8 cellular contexts compared by ENCODE assay signal in the genomic region with DNA sequence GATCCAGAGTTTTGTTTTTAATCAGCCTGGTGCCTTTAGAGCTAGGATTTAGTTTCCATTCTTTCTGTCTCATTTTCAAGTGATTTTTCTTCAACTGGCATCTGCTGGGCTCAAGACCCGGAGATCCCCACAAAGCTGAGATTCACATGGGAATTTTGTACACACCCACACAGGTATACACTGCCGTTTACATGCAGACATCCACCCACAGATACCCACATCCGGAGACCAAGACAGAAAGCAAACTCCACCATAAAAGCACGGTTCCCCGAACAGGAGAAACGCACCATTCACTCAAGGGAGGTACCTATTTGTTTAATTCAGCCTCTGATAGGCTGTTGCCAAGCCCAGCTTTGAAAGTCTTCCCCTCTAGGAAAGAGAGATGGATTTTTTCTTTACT.
DNase-seq lines count a peak whose midpoint lies in the region; ATAC-seq and TF ChIP-seq lines count a peak whose summit lies in the region.
"Not testable (repeated sequence)": the region's sequence is repeated elsewhere in the genome, so short reads cannot be mapped to it uniquely, and the experiment has no call there.

No MANE protein-coding gene starts in this region.

- H3K36me3 ChIP-seq in CD8-positive, alpha-beta T cell (ENCODE audit: insufficient read depth, low read length), result not testable (repeated sequence)

- peaks cover 14% of the 10 kb centered on the region for H3K27me3 Mint-ChIP-seq in CD8-positive, alpha-beta T cell (ENCODE audit: low read depth)
- H3K27me3 Mint-ChIP-seq in T-cell; activated naive CD4-positive, alpha-beta T cell treated with anti-CD3 and anti-CD28 coated beads, Interleukin-2, amount 10 ng/mL, durations not matched to agents 7 days and 5 days: not testable (repeated sequence)
- H3K27me3 Mint-ChIP-seq in stimulated activated naive CD8-positive, alpha-beta T cell treated with anti-CD3 and anti-CD28 coated beads, Interleukin-15, Interleukin-2, amounts not matched to agents 100 ng/mL and 50 ng/mL, for 24 hours, result peaks cover 17% of the 10 kb centered on the region

- intact Hi-C loops in CD8-positive, alpha-beta T cell (cut with DNase I, micrococcal nuclease), result not testable (repeated sequence)

- not testable (repeated sequence) for H3K4me3 ChIP-seq in CD8-positive, alpha-beta T cell (ENCODE audit: low read depth, low read length)

- not testable (repeated sequence) for H3K27me3 ChIP-seq in CD8-positive, alpha-beta T cell (ENCODE audit: insufficient read depth, low read length)

- not testable (repeated sequence) for H3K4me1 Mint-ChIP-seq in CD8-positive, alpha-beta T cell (ENCODE audit: low read depth); activated naive CD4-positive, alpha-beta T cell treated with anti-CD3 and anti-CD28 coated beads, Interleukin-2, amount 10 ng/mL, durations not matched to agents 7 days and 5 days; stimulated activated naive CD8-positive, alpha-beta T cell treated with anti-CD3 and anti-CD28 coated beads, Interleukin-15, Interleukin-2, amounts not matched to agents 100 ng/mL and 50 ng/mL, for 24 hours (ENCODE audit: low read depth)
- H3K4me1 Mint-ChIP-seq in T-cell, result peaks cover 11 to 24% (median 16%) of the 10 kb centered on the region in 3 donors

- ATAC-seq in CD8-positive, alpha-beta T cell; T-cell (replicated peaks in 1 of 4): not testable (repeated sequence)

- TF ChIP-seq CTCF in CD8-positive, alpha-beta T cell (IDR thresholded peaks at IDR 0.05), result not testable (repeated sequence)

- peak overlapping the region; percentile 64 for H3K27ac Mint-ChIP-seq in CD8-positive, alpha-beta T cell
- peak overlapping the region; percentile 89 to 95 for H3K27ac Mint-ChIP-seq in T-cell
- peak overlapping the region; percentile 82 for H3K27ac Mint-ChIP-seq in activated naive CD4-positive, alpha-beta T cell treated with anti-CD3 and anti-CD28 coated beads, Interleukin-2, amount 10 ng/mL, durations not matched to agents 7 days and 5 days
- peak overlapping the region; percentile 72 for H3K27ac Mint-ChIP-seq in stimulated activated naive CD8-positive, alpha-beta T cell treated with anti-CD3 and anti-CD28 coated beads, Interleukin-15, Interleukin-2, amounts not matched to agents 100 ng/mL and 50 ng/mL, for 24 hours

- peak overlapping the region; percentile 22 for H3K4me3 Mint-ChIP-seq in CD8-positive, alpha-beta T cell
- H3K4me3 Mint-ChIP-seq in T-cell, result peak overlapping the region; percentile 36 to 54 (median 48)
- H3K4me3 Mint-ChIP-seq in activated naive CD4-positive, alpha-beta T cell treated with anti-CD3 and anti-CD28 coated beads, Interleukin-2, amount 10 ng/mL, durations not matched to agents 7 days and 5 days, result not testable (repeated sequence)
- H3K4me3 Mint-ChIP-seq in stimulated activated naive CD8-positive, alpha-beta T cell treated with anti-CD3 and anti-CD28 coated beads, Interleukin-15, Interleukin-2, amounts not matched to agents 100 ng/mL and 50 ng/mL, for 24 hours, result peak overlapping the region; percentile 30

- H3K36me3 Mint-ChIP-seq in CD8-positive, alpha-beta T cell; T-cell; activated naive CD4-positive, alpha-beta T cell treated with anti-CD3 and anti-CD28 coated beads, Interleukin-2, amount 10 ng/mL, durations not matched to agents 7 days and 5 days; stimulated activated naive CD8-positive, alpha-beta T cell treated with anti-CD3 and anti-CD28 coated beads, Interleukin-15, Interleukin-2, amounts not matched to agents 100 ng/mL and 50 ng/mL, for 24 hours (ENCODE audit: low read depth): not testable (repeated sequence)

- H3K27ac ChIP-seq in CD8-positive, alpha-beta T cell (ENCODE audit: low read depth, low read length), result not testable (repeated sequence)

- not testable (repeated sequence) for H3K9me3 Mint-ChIP-seq in CD8-positive, alpha-beta T cell; T-cell; activated naive CD4-positive, alpha-beta T cell treated with anti-CD3 and anti-CD28 coated beads, Interleukin-2, amount 10 ng/mL, durations not matched to agents 7 days and 5 days; stimulated activated naive CD8-positive, alpha-beta T cell treated with anti-CD3 and anti-CD28 coated beads, Interleukin-15, Interleukin-2, amounts not matched to agents 100 ng/mL and 50 ng/mL, for 24 hours

- H3K4me1 ChIP-seq in CD8-positive, alpha-beta T cell (ENCODE audit: insufficient read depth, low read length), result not testable (repeated sequence)

- CTCF ChIA-PET in CD8-positive, alpha-beta T cell (lab: Charles Lee); T-cell (lab: Charles Lee); activated naive CD4-positive, alpha-beta T cell treated with anti-CD3 and anti-CD28 coated beads, Interleukin-2, amount 10 ng/mL, durations not matched to agents 7 days and 5 days (lab: Charles Lee): not testable (repeated sequence)

- DNase-seq in CD8-positive, alpha-beta T cell, result not testable (repeated sequence)
- DNase-seq in T-cell, result peak in 19 of 34 experiments; percentile 1 to 44 (median 15)
- peak; percentile 25 to 44 for DNase-seq in activated CD4-positive, alpha-beta T cell treated with anti-CD3 and anti-CD28 coated beads, Interleukin-2, amount 50 U/mL, for 4 hours
- DNase-seq in activated T-cell treated with anti-CD3 and anti-CD28 coated beads, Interleukin-2, amount 50 U/mL, for 48 hours, result peak; percentile 29 to 43
- peak; percentile 34 for DNase-seq in activated naive CD4-positive, alpha-beta T cell treated with anti-CD3 and anti-CD28 coated beads, Interleukin-2, amount 10 ng/mL, durations not matched to agents 7 days and 5 days
- DNase-seq in central memory CD4-positive, alpha-beta T cell, result peak; percentile 55
- peak; percentile 8 to 15 for DNase-seq in stimulated activated CD4-positive, alpha-beta T cell treated with anti-CD3 and anti-CD28 coated beads, Interleukin-1b, Interleukin-23, amount 100 ng/mL, for 4 hours (ENCODE audit: low read depth in 2 of 2)

- not testable (repeated sequence) for H3K9me3 ChIP-seq in CD8-positive, alpha-beta T cell (ENCODE audit: low read length)

- POLR2A ChIA-PET in CD8-positive, alpha-beta T cell (lab: Charles Lee); T-cell (lab: Charles Lee): not testable (repeated sequence)
